In the genomic region with DNA sequence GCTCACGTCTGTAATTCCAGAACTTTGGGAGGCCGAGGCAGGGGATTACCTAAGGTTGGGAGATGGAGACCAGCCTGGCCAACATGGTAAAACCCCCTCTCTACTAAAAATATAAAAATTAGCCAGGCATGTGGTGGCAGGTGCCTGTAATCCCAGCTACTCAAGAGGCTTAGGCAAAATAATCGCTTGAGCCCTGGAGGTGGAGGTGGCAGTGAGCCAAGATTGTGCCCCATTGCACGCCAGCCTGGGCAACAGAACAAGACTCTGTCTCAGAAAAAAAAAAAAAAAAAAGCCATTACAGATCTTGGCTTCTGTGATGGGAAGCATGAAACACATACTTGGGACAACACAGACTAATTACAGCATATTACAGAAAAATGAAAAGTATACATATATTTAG, we compare ENCODE assay signal across 21 cellular contexts.
DNase-seq lines count a peak whose midpoint lies in the region; ATAC-seq, FAIRE-seq and TF ChIP-seq lines count a peak whose summit lies in the region.
"Had no signal": no experiment of that assay in that cellular context is flagged by ENCODE, and none has a peak within 500 bp of the region (broad histone marks: within the 10 kb centered on the region; RNA-seq: fewer than 3 reads in every experiment).

No MANE protein-coding gene starts in this region.

- H3K9me3 ChIP-seq in kidney (ENCODE audit: control insufficient read depth in 1 of 2, low read length in 2 of 2), result no peaks in the 10 kb centered on the region
- H3K9me3 ChIP-seq: BLaER1 treated with 17β-estradiol and CSF1 and Interleukin-3, amounts not matched to agents 10 nM and 100 nM; HAP-1 had no signal

- no peaks in the 10 kb centered on the region for H3K36me3 ChIP-seq in kidney (ENCODE audit: control insufficient read depth in 1 of 2, insufficient read depth in 2 of 2, low read length in 2 of 2)
- H3K36me3 ChIP-seq: BLaER1 treated with 17β-estradiol and CSF1 and Interleukin-3, amounts not matched to agents 10 nM and 100 nM; HAP-1 had no signal

- intact Hi-C loops in kidney (cut with DNase I), result no loop called here

- no peak overlapping the region for H3K9ac ChIP-seq in kidney (ENCODE audit: low read length in 2 of 2)
- H3K9ac ChIP-seq: BLaER1 treated with 17β-estradiol and CSF1 and Interleukin-3, amounts not matched to agents 10 nM and 100 nM; KMS-11 had no signal

- H3K27ac ChIP-seq in kidney (ENCODE audit: low read depth in 2 of 2, low read length in 2 of 2), result no peak overlapping the region
- H3K27ac ChIP-seq: BLaER1 treated with 17β-estradiol and CSF1 and Interleukin-3, amounts not matched to agents 10 nM and 100 nM; HL-60; KMS-11 had no signal

- FAIRE-seq in kidney (lab: Jason Lieb, UNC), result no peak
- FAIRE-seq: D721Med had no signal

- ATAC-seq in HG02763 (IDR thresholded peaks at IDR 0.05; ENCODE audit: unreplicated experiment), result no peak
- ATAC-seq: CD8-positive, alpha-beta T cell had no signal

- DNase-seq in NCI-H748 (lab: John Stamatoyannopoulos, UW; ENCODE audit: unreplicated experiment), result peak; percentile 24
- DNase-seq in NCI-H748 treated with DMSO at 0.1 percent for 48 hours (lab: John Stamatoyannopoulos, UW), result no peak
- peak; percentile 21 for DNase-seq in NCI-H1092 (lab: John Stamatoyannopoulos, UW)
- DNase-seq in NCI-H69 (lab: John Stamatoyannopoulos, UW), result peak; percentile 15
- DNase-seq in kidney, result peak; percentile 35
- DNase-seq in cortex of kidney (lab: John Stamatoyannopoulos, UW), result no peak
- no peak for DNase-seq in activated CD4-positive, alpha-beta T cell treated with anti-CD3 and anti-CD28 coated beads, Interleukin-2, amount 50 U/mL, for 48 hours
- DNase-seq: CD8-positive, alpha-beta T cell; GDM1; NCI-H187 treated with DMSO at 0.1 percent for 48 hours; NK-92 treated with Interleukin-12 subunit alpha and Interleukin-12 subunit beta, amount 100 ng/mL, for 24 hours; OCI-M1; SIG-M5; T-helper 1 cell; T-helper 9 cell had no signal

- no peaks in the 10 kb centered on the region for H3K4me1 ChIP-seq in kidney (ENCODE audit: control insufficient read depth in 1 of 2, insufficient read depth in 1 of 2, low read depth in 1 of 2, low read length in 2 of 2)
- H3K4me1 ChIP-seq: BLaER1 treated with 17β-estradiol and CSF1 and Interleukin-3, amounts not matched to agents 10 nM and 100 nM; HAP-1 had no signal

- no peak overlapping the region for H3K4me3 ChIP-seq in kidney (ENCODE audit: low read length in 2 of 2)
- H3K4me3 ChIP-seq: BLaER1 treated with 17β-estradiol and CSF1 and Interleukin-3, amounts not matched to agents 10 nM and 100 nM; HAP-1 had no signal

- no peak for TF ChIP-seq CTCF in kidney (IDR thresholded peaks at IDR 0.05; ENCODE audit: borderline replicate concordance, extremely low read depth, insufficient read depth)

Comparison
In these comparisons a context has a peak if more than half of its experiments do, and no peak if none do; other contexts are left out.
1. DNase-seq: peak in NCI-H748 (single experiment), NCI-H1092 (single experiment), NCI-H69 (single experiment) and kidney (single experiment); none in NCI-H748 treated with DMSO at 0.1 percent for 48 hours (single experiment), cortex of kidney (single experiment) and activated CD4-positive, alpha-beta T cell treated with anti-CD3 and anti-CD28 coated beads, Interleukin-2, amount 50 U/mL, for 48 hours (0 of 2).